In the genomic region with DNA sequence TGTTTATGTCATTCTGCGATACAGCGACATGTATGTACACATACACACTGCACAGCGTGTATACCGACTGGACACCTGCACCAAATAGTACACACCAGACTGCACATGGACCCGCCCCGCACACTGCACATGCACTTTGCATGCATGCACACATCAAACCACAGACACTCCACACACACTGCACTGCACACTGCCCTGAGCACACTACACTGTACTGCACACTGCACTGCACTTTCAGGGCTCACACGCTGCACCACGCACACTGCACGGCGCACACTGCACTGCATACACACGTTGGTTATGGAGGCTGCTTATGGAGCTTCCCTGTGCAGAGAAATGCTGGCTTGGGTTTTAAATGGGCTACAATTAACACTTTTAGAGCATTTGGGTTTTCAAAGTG, we compare ENCODE assay signal across 10 cellular contexts. TPM values are rescaled to one million over a fixed set of nuclear protein-coding genes. Genes with fewer than 3 reads are reported as not detected.
A peak's percentile ranks its signal among the peaks of the same experiment; 100 is the strongest.
DNase-seq lines count a peak whose midpoint lies in the region; ATAC-seq and TF ChIP-seq lines count a peak whose summit lies in the region.
"Had no signal": no experiment of that assay in that cellular context is flagged by ENCODE, and none has a peak within 500 bp of the region (broad histone marks: within the 10 kb centered on the region; RNA-seq: fewer than 3 reads in every experiment).

No MANE protein-coding gene starts in this region.

- H3K27ac Mint-ChIP-seq in mesothelial cell of epicardium: no peak overlapping the region

- peaks cover 41% of the 10 kb centered on the region for H3K4me1 Mint-ChIP-seq in mesothelial cell of epicardium

- ATAC-seq in left ventricle myocardium superior (peak; percentile 29), left cardiac atrium (no peak), HG02623 (IDR thresholded peaks at IDR 0.05; ENCODE audit: unreplicated experiment) (no peak), HG03378 (IDR thresholded peaks at IDR 0.05; ENCODE audit: unreplicated experiment) (no peak)

- peaks cover 85% of the 10 kb centered on the region for H3K27me3 Mint-ChIP-seq in mesothelial cell of epicardium (ENCODE audit: low read depth)

- peak overlapping the region; percentile 38 for H3K27ac ChIP-seq in caudate nucleus (ENCODE audit: low read depth, low read length)

- intact Hi-C loops in left ventricle myocardium superior (cut with micrococcal nuclease) (no loop called here), left cardiac atrium (cut with DNase I) (no loop called here)

- TF ChIP-seq CTCF in mesothelial cell of epicardium (IDR thresholded peaks at IDR 0.05; ENCODE audit: unreplicated experiment): no peak

- no peaks in the 10 kb centered on the region for H3K36me3 Mint-ChIP-seq in mesothelial cell of epicardium

- H3K4me3 Mint-ChIP-seq in mesothelial cell of epicardium: peak overlapping the region; percentile 64

- DNase-seq in left ventricle myocardium superior (no peak), left cardiac atrium (no peak), caudate nucleus (lab: John Stamatoyannopoulos, UW) (no peak), mesothelial cell of epicardium (ENCODE audit: low spot score in 2 of 2, unreplicated experiment in 2 of 2) (no peak), HT-29 (ENCODE audit: low spot score) (no peak), NCI-H82 (lab: John Stamatoyannopoulos, UW) (no peak)
- DNase-seq: NCI-H2081 treated with DMSO at 0.1 percent for 48 hours; stimulated activated CD4-positive, alpha-beta T cell treated with anti-CD3 and anti-CD28 coated beads, Interleukin-4, amount 100 ng/mL, for 4 hours had no signal

- H3K9me3 Mint-ChIP-seq in mesothelial cell of epicardium: no peaks in the 10 kb centered on the region

RNA-seq across cellular contexts. Expression of a gene that starts 1.6 kb away (rescaled TPM):
- total RNA-seq in left ventricle myocardium superior: 3.2 TPM
- 1 to 10 TPM; 3.1 to 7.5 TPM for total RNA-seq in left cardiac atrium
- total RNA-seq in mesothelial cell of epicardium: 10.6 to 10.9 TPM (median 10.6 TPM) in 3 replicates
- 0.13 and 0.25 TPM in 2 replicates for total RNA-seq in HT-29 (2014; rRNA removed; shearing (Covaris generic))
